Comparison of ENCODE assay signal across 19 cellular contexts in the genomic region with DNA sequence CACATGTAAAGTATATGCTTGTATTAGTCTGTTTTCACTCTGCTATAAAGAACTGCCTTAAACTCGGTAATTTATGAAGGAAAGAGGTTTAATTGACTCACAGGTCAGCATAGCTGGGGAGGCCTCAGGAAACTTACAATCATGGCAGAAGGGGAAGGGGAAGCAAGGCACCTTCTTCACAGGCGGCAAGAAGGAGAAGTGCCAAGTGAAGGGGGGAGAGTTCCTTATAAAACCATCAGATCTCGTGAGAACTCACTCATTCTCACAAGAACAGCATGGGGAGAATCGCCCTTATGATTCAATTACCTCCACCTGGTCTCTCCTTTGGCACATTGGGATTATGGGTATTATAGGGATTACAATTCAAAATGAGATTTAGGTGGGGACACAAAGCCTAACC.
DNase-seq lines count a peak whose midpoint lies in the region; ATAC-seq and TF ChIP-seq lines count a peak whose summit lies in the region.
"Had no signal": no experiment of that assay in that cellular context is flagged by ENCODE, and none has a peak within 500 bp of the region (broad histone marks: within the 10 kb centered on the region; RNA-seq: fewer than 3 reads in every experiment).

No MANE protein-coding gene starts in this region.

- ATAC-seq in thoracic aorta (ENCODE audit: insufficient number of reproducible peaks, low FRiP score, low read depth), result no peak
- ATAC-seq in HG02588 (IDR thresholded peaks at IDR 0.05; ENCODE audit: unreplicated experiment), result no peak

- H3K36me3 ChIP-seq in ACC112 (ENCODE audit: insufficient read depth, low read length) (no peaks in the 10 kb centered on the region), thoracic aorta (no peaks in the 10 kb centered on the region)
- H3K36me3 ChIP-seq: SJCRH30 had no signal

- peaks cover 19% of the 10 kb centered on the region for H3K4me1 ChIP-seq in ACC112 (ENCODE audit: control insufficient read depth, insufficient read depth, low read length, unreplicated experiment)
- peaks cover 19 to 43% of the 10 kb centered on the region in 2 donors for H3K4me1 ChIP-seq in thoracic aorta (ENCODE audit: control insufficient read depth in 1 of 2, low read depth in 2 of 2)
- H3K4me1 ChIP-seq: SJCRH30 had no signal

- DNase-seq in MV-4-11 (lab: John Stamatoyannopoulos, UW) (peak; percentile 13), coronary artery (ENCODE audit: low spot score) (no peak), thoracic aorta (ENCODE audit: low spot score) (no peak), retina (no peak), NCI-H774 (lab: John Stamatoyannopoulos, UW) (no peak)
- DNase-seq: C1 segment of cervical spinal cord, DMS 273 treated with DMSO at 0.1 percent for 48 hours, GF-D8, GOT3, Kasumi-1, MM.1S, NCI-H1436, NCI-H2029 treated with DMSO at 0.1 percent for 48 hours, NCI-H2171 treated with DMSO at 0.1 percent for 48 hours, NCI-H446 treated with DMSO at 0.1 percent for 48 hours, PC-9, SJCRH30 had no signal

- no peaks in the 10 kb centered on the region for H3K9me3 ChIP-seq in thoracic aorta
- H3K9me3 ChIP-seq: SJCRH30 had no signal

- no peaks in the 10 kb centered on the region for H3K79me2 ChIP-seq in ACC112 (ENCODE audit: control insufficient read depth, insufficient read depth, low read length, unreplicated experiment)

- no peak overlapping the region for H3K4me3 ChIP-seq in ACC112 (ENCODE audit: low read depth, low read length)
- no peak overlapping the region for H3K4me3 ChIP-seq in coronary artery
- no peak overlapping the region for H3K4me3 ChIP-seq in thoracic aorta
- H3K4me3 ChIP-seq: PC-9, SJCRH30 had no signal

- H2AFZ ChIP-seq in ACC112 (ENCODE audit: low read length, unreplicated experiment), result no peak overlapping the region
- H2AFZ ChIP-seq: PC-9 had no signal

- TF ChIP-seq CTCF in coronary artery (IDR thresholded peaks at IDR 0.05), result no peak
- TF ChIP-seq CTCF in thoracic aorta (IDR thresholded peaks at IDR 0.05), result no peak

- H3K27me3 ChIP-seq in ACC112 (ENCODE audit: insufficient read depth, low read length), result no peaks in the 10 kb centered on the region
- H3K27me3 ChIP-seq in thoracic aorta (replicated peaks; ENCODE audit: insufficient read depth), result no peaks in the 10 kb centered on the region
- H3K27me3 ChIP-seq: SJCRH30 had no signal

- peak overlapping the region; percentile 55; the same call in 1 of the 2 replicates for H3K27ac ChIP-seq in ACC112 (ENCODE audit: low read depth, low read length)
- peak overlapping the region; percentile 89 to 93 for H3K27ac ChIP-seq in coronary artery
- peak overlapping the region; percentile 84 to 95 for H3K27ac ChIP-seq in thoracic aorta
- H3K27ac ChIP-seq: PC-9, SJCRH30 had no signal
